27 cellular contexts compared by ENCODE assay signal in genomic region chr9:124761710-124762109, GRCh38. TPM values are rescaled to one million over a fixed set of nuclear protein-coding genes. Genes with fewer than 3 reads are reported as not detected.
A peak's percentile ranks its signal among the peaks of the same experiment; 100 is the strongest.
DNase-seq lines count a peak whose midpoint lies in the region; FAIRE-seq and TF ChIP-seq lines count a peak whose summit lies in the region.
"Had no signal": no experiment of that assay in that cellular context is flagged by ENCODE, and none has a peak within 500 bp of the region (broad histone marks: within the 10 kb centered on the region; RNA-seq: fewer than 3 reads in every experiment).

No MANE protein-coding gene starts in this region.

- H3K27ac ChIP-seq in H9 (ENCODE audit: insufficient read length, low read depth, low read length) (peak overlapping the region; percentile 56), HUES64 (ENCODE audit: low read depth, low read length) (peak overlapping the region; percentile 78), H1 (ENCODE audit: low read depth, low read length) (peak overlapping the region; percentile 61; the same call in 1 of the 2 replicates), mesodermal cell (ENCODE audit: low read depth, low read length, severe bottlenecking) (peak overlapping the region; percentile 48), suprapubic skin (no peak overlapping the region)
- H3K27ac ChIP-seq: A549, PC-9 had no signal

- H2BK120ac ChIP-seq in H9 (ENCODE audit: low read depth, low read length, poor library complexity, severe bottlenecking) (no peak overlapping the region), H1 (replicated peaks; ENCODE audit: low read depth, low read length) (peak overlapping the region; percentile 16)

- H3K23me2 ChIP-seq in H9 (ENCODE audit: insufficient read length, low read depth, low read length, poor library complexity, severe bottlenecking), result peaks cover 3% of the 10 kb centered on the region
- H3K23me2 ChIP-seq in H1 (ENCODE audit: low read depth, low read length), result 0 out of 2 replicates have a peak, but pooled peaks cover 3% of the 10 kb centered on the region

- H3K9ac ChIP-seq in H9 (ENCODE audit: extremely low read depth, insufficient read length, low read length) (no peak overlapping the region), HUES64 (ENCODE audit: low read depth, low read length) (peak overlapping the region; percentile 16; the same call in 1 of the 2 replicates), H1 (replicated peaks in 1 of 4; ENCODE audit: extremely low read depth in 1 of 4, low read depth in 3 of 4, low read length in 3 of 4) (no peak overlapping the region)

- TF ChIP-seq POLR2A in H1 (IDR thresholded peaks at IDR 0.05; ENCODE audit: control extremely low read depth in 1 of 2, low read depth in 2 of 2, low read length in 2 of 2) (no peak), suprapubic skin (IDR thresholded peaks at IDR 0.05) (no peak)

- H4K5ac ChIP-seq in H9 (ENCODE audit: insufficient read length, low read depth, low read length) (no peak overlapping the region), H1 (ENCODE audit: insufficient read length, low read depth, low read length) (peak overlapping the region; percentile 9)

- H3K4me3 ChIP-seq in HUES64 (ENCODE audit: low read length), result peak overlapping the region; percentile 15
- peak overlapping the region in 1 of 4 experiments; percentile 50; a peak in 2 of 8 replicates for H3K4me3 ChIP-seq in H1 (ENCODE audit: extremely low read depth in 1 of 4, insufficient read depth in 2 of 4, low read depth in 3 of 4, low read length in 4 of 4)
- H3K4me3 ChIP-seq in mesodermal cell (ENCODE audit: extremely low read depth, insufficient read depth, low read length, poor library complexity, severe bottlenecking), result no peak overlapping the region
- H3K4me3 ChIP-seq in suprapubic skin, result no peak overlapping the region
- no peak overlapping the region for H3K4me3 ChIP-seq in Caco-2 (ENCODE audit: low read depth, low read length)
- H3K4me3 ChIP-seq: A549, PC-9 had no signal

- no peak overlapping the region for H2BK12ac ChIP-seq in H9 (ENCODE audit: insufficient read length, low read depth, low read length)
- H2BK12ac ChIP-seq in H1 (ENCODE audit: low read depth, low read length), result no peak overlapping the region

- H4K20me1 ChIP-seq in H9 (ENCODE audit: control insufficient read depth, insufficient read depth, insufficient read length), result no peaks in the 10 kb centered on the region
- peaks cover 0 to under 1% of the 10 kb centered on the region in 2 experiments for H4K20me1 ChIP-seq in H1 (replicated peaks in 1 of 2; ENCODE audit: control insufficient read depth in 1 of 2, insufficient read depth in 2 of 2, low read length in 2 of 2)

- POLR2A ChIA-PET in H1 (lab: Charles Lee; ENCODE audit: partially characterized antibody) (interaction anchor here (0.8 to 5.5 kb wide), 8 partner anchors 8 to 99 kb away, joined by 4 to 50 read pairs (median 5); partner anchors contain the start of genes NR6A1 and RPL35), Caco-2 (lab: Charles Lee) (no interaction called here)

- H3K9me3 ChIP-seq in H9 (ENCODE audit: control insufficient read depth, low read depth, low read length), result no peaks in the 10 kb centered on the region
- no peaks in the 10 kb centered on the region for H3K9me3 ChIP-seq in HUES64 (ENCODE audit: insufficient read depth, low read depth, low read length)
- H3K9me3 ChIP-seq in H1 (ENCODE audit: insufficient read depth in 2 of 2, low read depth in 1 of 2, low read length in 1 of 2), result no peaks in the 10 kb centered on the region
- no peaks in the 10 kb centered on the region for H3K9me3 ChIP-seq in mesodermal cell (ENCODE audit: control insufficient read depth, low read length)
- no peaks in the 10 kb centered on the region for H3K9me3 ChIP-seq in suprapubic skin
- H3K9me3 ChIP-seq in Caco-2, result no peaks in the 10 kb centered on the region
- H3K9me3 ChIP-seq: A549 had no signal

- H2BK15ac ChIP-seq in H9 (ENCODE audit: low read depth, low read length) (no peak overlapping the region), H1 (ENCODE audit: low read length) (no peak overlapping the region)

- H2AK5ac ChIP-seq in H9 (ENCODE audit: insufficient read length, low read length), result no peak overlapping the region
- no peak overlapping the region for H2AK5ac ChIP-seq in H1 (ENCODE audit: low read depth, low read length)

- CTCF ChIA-PET in H1 (lab: Charles Lee; ENCODE audit: partially characterized antibody) (interaction anchor here (1.0 to 5.5 kb wide), 9 partner anchors 8 to 145 kb away, joined by 4 to 31 read pairs (median 6); partner anchors contain the start of genes OLFML2A and WDR38), Caco-2 (lab: Charles Lee) (interaction anchor here (0.7 kb wide), 1 partner anchor 144 kb away, joined by 3 read pairs; no protein-coding TSS in a partner anchor)

- TF ChIP-seq CTCF in H9 (conservative IDR thresholded peaks at IDR 0.05) (no peak), H1 (IDR thresholded peaks at IDR 0.05; ENCODE audit: control extremely low read depth in 1 of 3, insufficient read depth in 1 of 3, low read depth in 1 of 3, low read length in 3 of 3) (no peak), suprapubic skin (IDR thresholded peaks at IDR 0.05) (no peak), Caco-2 (IDR thresholded peaks at IDR 0.05; ENCODE audit: insufficient read depth in 1 of 2, low read depth in 1 of 2, low read length in 1 of 2, severe bottlenecking in 1 of 2, unreplicated experiment in 1 of 2) (no peak), GM20000 (IDR thresholded peaks at IDR 0.05; ENCODE audit: extremely low read depth, missing control alignments) (no peak)

- no peak overlapping the region for H2AFZ ChIP-seq in H9 (ENCODE audit: low read length)
- H2AFZ ChIP-seq in H1 (ENCODE audit: low read length), result no peak overlapping the region
- H2AFZ ChIP-seq: PC-9 had no signal

- TF ChIP-seq RAD21 in H1 (IDR thresholded peaks at IDR 0.05 in 1 of 2, conservative IDR thresholded peaks at IDR 0.05 in 1 of 2; ENCODE audit: low read depth in 2 of 2, low read length in 2 of 2), result no peak

- H2BK5ac ChIP-seq in H9 (ENCODE audit: insufficient read length, low read length) (no peak overlapping the region), H1 (ENCODE audit: low read depth, low read length) (no peak overlapping the region; the same call in 1 of the 2 replicates)

- DNase-seq in H9 (no peak), H1 (ENCODE audit: low read depth in 1 of 2, low spot score in 2 of 2) (no peak), suprapubic skin (ENCODE audit: low spot score in 2 of 2) (no peak), Caco-2 (no peak), GM20000 (ENCODE audit: low spot score) (no peak), foreskin melanocyte (no peak)
- DNase-seq: DMS53, GDM1, H7, KG1, NCI-H1694, NCI-H2081 treated with DMSO at 0.1 percent for 48 hours, NCI-H2171 treated with DMSO at 0.1 percent for 48 hours, NCI-H446, NCI-H526, PC-9, RPMI8226, SHP77, SW 1271 had no signal

- no peak for TF ChIP-seq EP300 in H1 (IDR thresholded peaks at IDR 0.05; ENCODE audit: borderline replicate concordance in 1 of 2, low read depth in 2 of 2, low read length in 2 of 2)
- no peak for TF ChIP-seq EP300 in suprapubic skin (IDR thresholded peaks at IDR 0.05)

- H3K79me1 ChIP-seq in H9 (ENCODE audit: insufficient read depth, low read depth, low read length, poor library complexity, severe bottlenecking) (no peaks in the 10 kb centered on the region), H1 (ENCODE audit: low read depth, low read length) (no peaks in the 10 kb centered on the region)

- H3K4me2 ChIP-seq in H9 (ENCODE audit: insufficient read depth, insufficient read length, low read length), result peak overlapping the region; percentile 47
- H3K4me2 ChIP-seq in H1 (ENCODE audit: insufficient read depth in 1 of 2, low read depth in 2 of 2, low read length in 2 of 2), result peak overlapping the region; percentile 60 to 61
- H3K4me2 ChIP-seq: A549, PC-9 had no signal

- H4K91ac ChIP-seq in H9 (ENCODE audit: insufficient read length, low read depth, low read length), result no peak overlapping the region
- no peak overlapping the region for H4K91ac ChIP-seq in H1 (replicated peaks; ENCODE audit: insufficient read length, low read length)

- no TSS peak for BruUV-seq in Caco-2 (replicated peaks; lab: Mats Ljungman, UMichigan)

- H3K56ac ChIP-seq in H9 (ENCODE audit: insufficient read length, low read depth, low read length) (no peak overlapping the region), H1 (replicated peaks; ENCODE audit: insufficient read length, low read depth, low read length) (no peak overlapping the region)

- H3K36me3 Mint-ChIP-seq in H9 (ENCODE audit: insufficient read depth in 1 of 3, low read depth in 3 of 3) (no peaks in the 10 kb centered on the region), Caco-2 (ENCODE audit: insufficient read depth, unreplicated experiment) (no peaks in the 10 kb centered on the region)
- H3K36me3 Mint-ChIP-seq: CD14-positive monocyte had no signal

- peaks cover 91 to 96% of the 10 kb centered on the region in 2 experiments for H3K4me1 Mint-ChIP-seq in H9
- peaks cover 19% of the 10 kb centered on the region for H3K4me1 Mint-ChIP-seq in Caco-2 (ENCODE audit: low read depth, unreplicated experiment)

- H3K4ac ChIP-seq in H9 (ENCODE audit: low read depth, low read length) (no peak overlapping the region), H1 (replicated peaks; ENCODE audit: insufficient read length, low read depth, low read length) (no peak overlapping the region)

- H2BK20ac ChIP-seq in H9 (ENCODE audit: low read depth, low read length, poor library complexity, severe bottlenecking) (no peak overlapping the region), H1 (ENCODE audit: low read length) (no peak overlapping the region)

- intact Hi-C loops in Caco-2 (cut with micrococcal nuclease; ENCODE audit: unreplicated experiment), result no loop called here

- peaks cover 9% of the 10 kb centered on the region for H3K4me1 ChIP-seq in H9 (ENCODE audit: insufficient read depth, low read length)
- H3K4me1 ChIP-seq in HUES64 (ENCODE audit: insufficient read depth, low read length), result peaks cover 85% of the 10 kb centered on the region
- peaks cover 6 to 48% (median 29%) of the 10 kb centered on the region in 4 experiments; a peak in 5 of 7 replicates for H3K4me1 ChIP-seq in H1 (replicated peaks in 1 of 4; ENCODE audit: control insufficient read depth in 3 of 4, insufficient read depth in 4 of 4, low read length in 3 of 4)
- peaks cover 48% of the 10 kb centered on the region for H3K4me1 ChIP-seq in mesodermal cell (ENCODE audit: control insufficient read depth, insufficient read depth, low read length, poor library complexity, severe bottlenecking)
- H3K4me1 ChIP-seq in suprapubic skin, result no peaks in the 10 kb centered on the region
- peaks cover 14% of the 10 kb centered on the region; the same call in 1 of the 2 replicates for H3K4me1 ChIP-seq in Caco-2

- H3K27ac Mint-ChIP-seq in H9 (peak overlapping the region; percentile 84 to 98 (median 85); a peak in 6 of 7 replicates), Caco-2 (ENCODE audit: unreplicated experiment) (no peak overlapping the region)
- H3K27ac Mint-ChIP-seq: B cell had no signal

- H3K36me3 ChIP-seq in HUES64 (ENCODE audit: insufficient read depth, low read length), result no peaks in the 10 kb centered on the region
- no peaks in the 10 kb centered on the region for H3K36me3 ChIP-seq in H1 (ENCODE audit: control insufficient read depth in 2 of 4, insufficient read depth in 4 of 4, low read length in 3 of 4)
- H3K36me3 ChIP-seq in mesodermal cell (ENCODE audit: control insufficient read depth, insufficient read depth, low read length), result no peaks in the 10 kb centered on the region
- no peaks in the 10 kb centered on the region for H3K36me3 ChIP-seq in suprapubic skin
- H3K36me3 ChIP-seq in Caco-2 (ENCODE audit: control insufficient read depth, insufficient read depth, low read length), result no peaks in the 10 kb centered on the region

- no peak overlapping the region for H3T11ph ChIP-seq in H9 (ENCODE audit: low read length)

- H3K4me3 Mint-ChIP-seq in H9, result peak overlapping the region; percentile 9 to 68; a peak in 4 of 5 replicates
- no peak overlapping the region for H3K4me3 Mint-ChIP-seq in Caco-2 (ENCODE audit: unreplicated experiment)
- H3K4me3 Mint-ChIP-seq: B cell, CD14-positive monocyte had no signal

- H3K27me3 ChIP-seq in H9 (ENCODE audit: insufficient read depth, low read length) (no peaks in the 10 kb centered on the region), HUES64 (ENCODE audit: insufficient read depth, low read length) (0 out of 2 replicates have a peak, but pooled peaks cover 6% of the 10 kb centered on the region), H1 (replicated peaks in 1 of 4; ENCODE audit: control insufficient read depth in 3 of 4, extremely low read depth in 1 of 4, insufficient read depth in 3 of 4, low read length in 3 of 4) (no peaks in the 10 kb centered on the region), suprapubic skin (peaks cover 45% of the 10 kb centered on the region), Caco-2 (replicated peaks; ENCODE audit: control insufficient read depth, insufficient read depth, low read length) (no peaks in the 10 kb centered on the region)

- H3K9me3 Mint-ChIP-seq in H9 (no peaks in the 10 kb centered on the region), Caco-2 (ENCODE audit: unreplicated experiment) (no peaks in the 10 kb centered on the region)
- H3K9me3 Mint-ChIP-seq: CD14-positive monocyte had no signal

- no peak for FAIRE-seq in H1 (lab: Jason Lieb, UNC)
- FAIRE-seq: A549, D721Med, GM19239, HepG2 had no signal

- H3K79me2 ChIP-seq in H9 (ENCODE audit: insufficient read depth, low read length), result peaks cover 12% of the 10 kb centered on the region; the same call in 1 of the 2 replicates
- H3K79me2 ChIP-seq in H1 (ENCODE audit: control insufficient read depth in 1 of 2, insufficient read depth in 2 of 2, low read length in 2 of 2), result peaks cover 0 to 84% of the 10 kb centered on the region in 2 experiments; a peak in 3 of 4 replicates

- H3K18ac ChIP-seq in H9 (ENCODE audit: insufficient read length, low read depth, low read length) (no peak overlapping the region), H1 (ENCODE audit: extremely low read depth, low read length) (no peak overlapping the region; the same call in 1 of the 2 replicates)

- H3K14ac ChIP-seq in H9 (ENCODE audit: insufficient read depth, low read length), result no peak overlapping the region
- no peak overlapping the region for H3K14ac ChIP-seq in H1 (ENCODE audit: insufficient read length)

- H3K27me3 Mint-ChIP-seq in H9 (ENCODE audit: low read depth), result no peaks in the 10 kb centered on the region
- no peaks in the 10 kb centered on the region for H3K27me3 Mint-ChIP-seq in Caco-2 (ENCODE audit: insufficient read depth, unreplicated experiment)

- WGBS in H9 (ENCODE audit: extremely low coverage, insufficient read length, low lambda C conversion rate), result no CpG with 5 or more reads among the region's 3 CpGs
- 60% methylated on average over 1 of the region's 3 CpGs for WGBS in HUES64
- WGBS in H1 (ENCODE audit: extremely low coverage in 1 of 2, insufficient coverage in 1 of 2, insufficient read length in 1 of 2, insufficient replicate concordance in 2 of 2, low coverage in 1 of 2, low lambda C conversion rate in 2 of 2, missing lambda C conversion rate in 1 of 2), 2 experiments, result 35% methylated on average over 3 of the region's 3 CpGs; no CpG with 5 or more reads in 1 of the 2 experiments
- no CpG with 5 or more reads among the region's 3 CpGs for WGBS in mesodermal cell (ENCODE audit: insufficient coverage in 2 of 2), 2 experiments
- 90% methylated on average over 3 of the region's 3 CpGs for WGBS in suprapubic skin

- H4K8ac ChIP-seq in H9 (replicated peaks; ENCODE audit: insufficient read length, low read depth, low read length) (no peak overlapping the region), H1 (ENCODE audit: extremely low read depth, insufficient read depth, low read length) (no peak overlapping the region)

- H3K23ac ChIP-seq in H9 (ENCODE audit: insufficient read length, low read depth, low read length) (no peak overlapping the region), H1 (ENCODE audit: insufficient read length) (no peak overlapping the region)

RNA-seq across cellular contexts. Expression of gene NR6A1, which starts 9.4 kb away (rescaled TPM):
- total RNA-seq in H9 (2021), result 98.9 and 99.3 TPM in 2 replicates
- 126 TPM for polyA plus RNA-seq in HUES64 (2013, experiment 1 of 2)
- polyA plus RNA-seq in HUES64 (2013, experiment 2 of 2), result 126 TPM
- 232 and 237 TPM in 2 replicates for total RNA-seq in H1 (2021; fragmentation: NEBNext Ultra II Directional; extraction: Animal tissue kit (Norgen Biotek cat#: 25700))
- polyA plus RNA-seq in H1 (2011; rRNA removed), result 77.0 and 93.2 TPM in 2 replicates
- 72.8 TPM for polyA plus RNA-seq in H1 (2011; cell fraction: cytosol; rRNA removed)
- 59.1 TPM for polyA plus RNA-seq in H1 (2011; cell fraction: nucleus; rRNA removed)
- 99.2 to 116 TPM (median 108 TPM) in 4 replicates for polyA plus RNA-seq in H1 (2012, experiment 1 of 2)
- 69.6 TPM for polyA plus RNA-seq in H1 (2012, experiment 2 of 2)
- polyA plus RNA-seq in H1 (2013, experiment 1 of 2), result 88.5 TPM
- 92.9 TPM for polyA plus RNA-seq in H1 (2013, experiment 2 of 2)
- polyA minus RNA-seq in H1 (2011; rRNA and poly(A)+ RNA removed), result 505 and 571 TPM in 2 replicates
- polyA minus RNA-seq in H1 (2011; cell fraction: cytosol; rRNA and poly(A)+ RNA removed), result 196 TPM
- 104 TPM for polyA minus RNA-seq in H1 (2011; cell fraction: nucleus; rRNA and poly(A)+ RNA removed)
- 30.6 TPM for polyA plus RNA-seq in mesodermal cell (2013, experiment 1 of 2)
- 26.5 TPM for polyA plus RNA-seq in mesodermal cell (2013, experiment 2 of 2)
- 10 to 100 TPM in 1 of 4 donors, 1 to 10 TPM in 3; 6.5 to 10.1 (median 6.8) TPM for total RNA-seq in suprapubic skin
- total RNA-seq in Caco-2 (2022), result 30.6 and 33.6 TPM in 2 replicates

RNA-seq across cellular contexts. Expression of gene OLFML2A, which starts 15.2 kb away (rescaled TPM):
- 5.8 and 6.0 TPM in 2 replicates for total RNA-seq in H9 (2021)
- polyA plus RNA-seq in HUES64 (2013, experiment 1 of 2), result 4.2 TPM
- polyA plus RNA-seq in HUES64 (2013, experiment 2 of 2), result 5.8 TPM
- 11.4 and 11.5 TPM in 2 replicates for total RNA-seq in H1 (2021; fragmentation: NEBNext Ultra II Directional; extraction: Animal tissue kit (Norgen Biotek cat#: 25700))
- 7.8 and 8.7 TPM in 2 replicates for polyA plus RNA-seq in H1 (2011; rRNA removed)
- 4.7 TPM for polyA plus RNA-seq in H1 (2011; cell fraction: cytosol; rRNA removed)
- polyA plus RNA-seq in H1 (2011; cell fraction: nucleus; rRNA removed), result 5.7 TPM
- 5.8 to 9.0 TPM (median 7.0 TPM) in 4 replicates for polyA plus RNA-seq in H1 (2012, experiment 1 of 2)
- polyA plus RNA-seq in H1 (2012, experiment 2 of 2), result 6.6 TPM
- 15.9 TPM for polyA plus RNA-seq in H1 (2013, experiment 1 of 2)
- 14.8 TPM for polyA plus RNA-seq in H1 (2013, experiment 2 of 2)
- 5.5 and 6.7 TPM in 2 replicates for polyA minus RNA-seq in H1 (2011; rRNA and poly(A)+ RNA removed)
- 14.4 TPM for polyA minus RNA-seq in H1 (2011; cell fraction: cytosol; rRNA and poly(A)+ RNA removed)
- polyA minus RNA-seq in H1 (2011; cell fraction: nucleus; rRNA and poly(A)+ RNA removed), result 5.1 TPM
- polyA plus RNA-seq in mesodermal cell (2013, experiment 1 of 2), result 13.0 TPM
- 12.8 TPM for polyA plus RNA-seq in mesodermal cell (2013, experiment 2 of 2)
- total RNA-seq in suprapubic skin, result 10 to 100 TPM; 14.6 to 36.8 (median 18.9) TPM
- 1.1 and 1.2 TPM in 2 replicates for total RNA-seq in Caco-2 (2022)
